In the genomic region with DNA sequence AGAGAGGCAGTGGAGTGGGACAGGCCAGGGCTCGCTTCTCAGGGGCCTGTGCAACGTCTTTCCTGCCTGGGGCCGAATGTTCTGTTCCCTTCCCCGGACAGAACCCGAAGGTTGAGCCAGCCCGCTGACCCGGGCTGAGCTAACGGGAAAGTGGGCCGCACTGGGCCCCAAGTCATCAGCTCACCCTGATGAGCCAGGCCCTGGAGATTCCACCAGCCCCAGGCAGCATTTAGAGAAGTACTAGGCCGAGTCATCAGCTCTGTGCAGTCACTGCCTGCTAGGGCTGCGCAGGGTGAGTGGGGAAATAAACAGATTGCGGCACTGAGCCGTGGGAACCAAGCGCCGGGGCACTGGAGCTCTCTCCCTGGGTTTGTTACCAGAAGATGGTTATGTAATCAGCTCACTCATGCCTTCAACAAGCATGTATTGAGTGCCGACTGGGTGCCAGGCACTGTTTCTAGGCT, we compare ENCODE assay signal across 2 cellular contexts.
TF ChIP-seq lines count a peak whose summit lies in the region.

No MANE protein-coding gene starts in this region.

TF ChIP-seq in IMR-90, 13 proteins besides CTCF, POLR2A, EP300 and RAD21:
- peak; percentile 39; the same call in 1 of the 2 replicates for TF ChIP-seq SMC3 (IDR thresholded peaks at IDR 0.05; ENCODE audit: low read depth, low read length)
- TF ChIP-seq RCOR1 (IDR thresholded peaks at IDR 0.05; ENCODE audit: insufficient replicate concordance, low read length), result no peak
- peak; percentile 80 for TF ChIP-seq NFE2L2 (IDR thresholded peaks at IDR 0.05; ENCODE audit: low read depth, low read length)
- TF ChIP-seq RFX5 (IDR thresholded peaks at IDR 0.05; ENCODE audit: low read depth, low read length), result 0 out of 2 replicates have a peak, but pooled peaks have one; percentile 23
- peak; percentile 96 for TF ChIP-seq CEBPB (IDR thresholded peaks at IDR 0.05; ENCODE audit: low read depth, low read length)
- no peak for TF ChIP-seq MXI1 (IDR thresholded peaks at IDR 0.05; ENCODE audit: borderline replicate concordance, low read depth, low read length)
- TF ChIP-seq, protein P1, sequence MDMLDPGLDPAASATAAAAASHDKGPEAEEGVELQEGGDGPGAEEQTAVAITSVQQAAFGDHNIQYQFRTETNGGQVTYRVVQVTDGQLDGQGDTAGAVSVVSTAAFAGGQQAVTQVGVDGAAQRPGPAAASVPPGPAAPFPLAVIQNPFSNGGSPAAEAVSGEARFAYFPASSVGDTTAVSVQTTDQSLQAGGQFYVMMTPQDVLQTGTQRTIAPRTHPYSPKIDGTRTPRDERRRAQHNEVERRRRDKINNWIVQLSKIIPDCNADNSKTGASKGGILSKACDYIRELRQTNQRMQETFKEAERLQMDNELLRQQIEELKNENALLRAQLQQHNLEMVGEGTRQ (IDR thresholded peaks at IDR 0.05; ENCODE audit: low read depth, low read length), result peak; percentile 3; the same call in 1 of the 2 replicates
- TF ChIP-seq, protein P2, sequence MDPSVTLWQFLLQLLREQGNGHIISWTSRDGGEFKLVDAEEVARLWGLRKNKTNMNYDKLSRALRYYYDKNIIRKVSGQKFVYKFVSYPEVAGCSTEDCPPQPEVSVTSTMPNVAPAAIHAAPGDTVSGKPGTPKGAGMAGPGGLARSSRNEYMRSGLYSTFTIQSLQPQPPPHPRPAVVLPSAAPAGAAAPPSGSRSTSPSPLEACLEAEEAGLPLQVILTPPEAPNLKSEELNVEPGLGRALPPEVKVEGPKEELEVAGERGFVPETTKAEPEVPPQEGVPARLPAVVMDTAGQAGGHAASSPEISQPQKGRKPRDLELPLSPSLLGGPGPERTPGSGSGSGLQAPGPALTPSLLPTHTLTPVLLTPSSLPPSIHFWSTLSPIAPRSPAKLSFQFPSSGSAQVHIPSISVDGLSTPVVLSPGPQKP (IDR thresholded peaks at IDR 0.05; ENCODE audit: borderline replicate concordance, low read depth, low read length), result no peak
- TF ChIP-seq MAZ (IDR thresholded peaks at IDR 0.05; ENCODE audit: borderline replicate concordance, low read depth, low read length), result no peak; the same call in 1 of the 2 replicates
- peak; percentile 39; the same call in 1 of the 2 replicates for TF ChIP-seq MAFK (IDR thresholded peaks at IDR 0.05; ENCODE audit: low read depth, low read length)
- TF ChIP-seq BHLHE40 (IDR thresholded peaks at IDR 0.05; ENCODE audit: low read depth, low read length), result peak; percentile 64; the same call in 1 of the 2 replicates
- peak; percentile 89 for TF ChIP-seq FOS (IDR thresholded peaks at IDR 0.05; ENCODE audit: low read depth, low read length)
- 0 out of 2 replicates have a peak, but pooled peaks have one; percentile 29 for TF ChIP-seq CHD1 (IDR thresholded peaks at IDR 0.05; ENCODE audit: low read depth, low read length)

TF ChIP-seq in K562, 482 proteins besides CTCF, POLR2A, EP300 and RAD21:
- no peak for TF ChIP-seq MTA1 (IDR thresholded peaks at IDR 0.05; ENCODE audit: borderline replicate concordance)
- TF ChIP-seq MBD2 (IDR thresholded peaks at IDR 0.05; ENCODE audit: borderline replicate concordance, low read depth), result no peak
- peak; percentile 40; the same call in 1 of the 2 replicates for TF ChIP-seq CEBPB (tag; IDR thresholded peaks at IDR 0.05)
- peak; percentile 67 to 74 for TF ChIP-seq NRF1 (conservative IDR thresholded peaks at IDR 0.05 in 1 of 2, IDR thresholded peaks at IDR 0.05 in 1 of 2)
- TF ChIP-seq, protein P3, sequence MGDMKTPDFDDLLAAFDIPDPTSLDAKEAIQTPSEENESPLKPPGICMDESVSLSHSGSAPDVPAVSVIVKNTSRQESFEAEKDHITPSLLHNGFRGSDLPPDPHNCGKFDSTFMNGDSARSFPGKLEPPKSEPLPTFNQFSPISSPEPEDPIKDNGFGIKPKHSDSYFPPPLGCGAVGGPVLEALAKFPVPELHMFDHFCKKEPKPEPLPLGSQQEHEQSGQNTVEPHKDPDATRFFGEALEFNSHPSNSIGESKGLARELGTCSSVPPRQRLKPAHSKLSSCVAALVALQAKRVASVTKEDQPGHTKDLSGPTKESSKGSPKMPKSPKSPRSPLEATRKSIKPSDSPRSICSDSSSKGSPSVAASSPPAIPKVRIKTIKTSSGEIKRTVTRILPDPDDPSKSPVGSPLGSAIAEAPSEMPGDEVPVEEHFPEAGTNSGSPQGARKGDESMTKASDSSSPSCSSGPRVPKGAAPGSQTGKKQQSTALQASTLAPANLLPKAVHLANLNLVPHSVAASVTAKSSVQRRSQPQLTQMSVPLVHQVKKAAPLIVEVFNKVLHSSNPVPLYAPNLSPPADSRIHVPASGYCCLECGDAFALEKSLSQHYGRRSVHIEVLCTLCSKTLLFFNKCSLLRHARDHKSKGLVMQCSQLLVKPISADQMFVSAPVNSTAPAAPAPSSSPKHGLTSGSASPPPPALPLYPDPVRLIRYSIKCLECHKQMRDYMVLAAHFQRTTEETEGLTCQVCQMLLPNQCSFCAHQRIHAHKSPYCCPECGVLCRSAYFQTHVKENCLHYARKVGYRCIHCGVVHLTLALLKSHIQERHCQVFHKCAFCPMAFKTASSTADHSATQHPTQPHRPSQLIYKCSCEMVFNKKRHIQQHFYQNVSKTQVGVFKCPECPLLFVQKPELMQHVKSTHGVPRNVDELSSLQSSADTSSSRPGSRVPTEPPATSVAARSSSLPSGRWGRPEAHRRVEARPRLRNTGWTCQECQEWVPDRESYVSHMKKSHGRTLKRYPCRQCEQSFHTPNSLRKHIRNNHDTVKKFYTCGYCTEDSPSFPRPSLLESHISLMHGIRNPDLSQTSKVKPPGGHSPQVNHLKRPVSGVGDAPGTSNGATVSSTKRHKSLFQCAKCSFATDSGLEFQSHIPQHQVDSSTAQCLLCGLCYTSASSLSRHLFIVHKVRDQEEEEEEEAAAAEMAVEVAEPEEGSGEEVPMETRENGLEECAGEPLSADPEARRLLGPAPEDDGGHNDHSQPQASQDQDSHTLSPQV (IDR thresholded peaks at IDR 0.05), result 0 out of 2 replicates have a peak, but pooled peaks have one; percentile 30
- peak; percentile 43 for TF ChIP-seq ZFX (CRISPR knock-in tag; IDR thresholded peaks at IDR 0.05)
